Comparison of ENCODE assay signal across 15 cellular contexts in genomic region chr2:20217041-20217970, GRCh38. TPM values are rescaled to one million over a fixed set of nuclear protein-coding genes. Genes with fewer than 3 reads are reported as not detected.
DNase-seq lines count a peak whose midpoint lies in the region; ATAC-seq and TF ChIP-seq lines count a peak whose summit lies in the region.
"Had no signal": no experiment of that assay in that cellular context is flagged by ENCODE, and none has a peak within 500 bp of the region (broad histone marks: within the 10 kb centered on the region; RNA-seq: fewer than 3 reads in every experiment).

No MANE protein-coding gene starts in this region.

- H4K20me1 ChIP-seq in osteoblast (ENCODE audit: insufficient read depth, low read length) = no peaks in the 10 kb centered on the region

- H3K4me2 ChIP-seq in osteoblast (ENCODE audit: insufficient read depth, low read length) = no peak overlapping the region

- H3K36me3 ChIP-seq in Panc1 (ENCODE audit: control insufficient read depth, insufficient read depth, low read length) = no peaks in the 10 kb centered on the region
- H3K36me3 ChIP-seq in osteoblast (ENCODE audit: insufficient read depth, low read length) = no peaks in the 10 kb centered on the region
- H3K36me3 ChIP-seq: cardiac muscle cell had no signal

- H3K9me3 ChIP-seq in Panc1 (ENCODE audit: control insufficient read depth, insufficient read depth, low read depth, low read length) (no peaks in the 10 kb centered on the region), osteoblast (ENCODE audit: low read depth, low read length) (no peaks in the 10 kb centered on the region)

- peak; percentile 10; the same call in 1 of the 2 replicates for ATAC-seq in Panc1
- ATAC-seq in HG02885 (IDR thresholded peaks at IDR 0.05; ENCODE audit: poor library complexity, unreplicated experiment) = no peak
- ATAC-seq in GM21526 (IDR thresholded peaks at IDR 0.05; ENCODE audit: low FRiP score, unreplicated experiment) = no peak
- ATAC-seq: activated CD8-positive, alpha-beta memory T cell treated with anti-CD3 and anti-CD28 coated beads, Interleukin-2, amount 10 ng/mL, durations not matched to agents 7 days and 5 days had no signal

- no peaks in the 10 kb centered on the region for H3K27me3 ChIP-seq in Panc1 (ENCODE audit: control insufficient read depth, insufficient read depth, low read length)
- H3K27me3 ChIP-seq in osteoblast (ENCODE audit: insufficient read depth, low read length) = no peaks in the 10 kb centered on the region

- CTCF ChIA-PET in Panc1 (lab: Charles Lee) = interaction anchor here (0.7 kb wide), 1 partner anchor 28 kb away, joined by 3 read pairs; no protein-coding TSS in a partner anchor

- no TSS peak for BruUV-seq in Panc1 (replicated peaks; lab: Mats Ljungman, UMichigan)

- H3K27ac ChIP-seq in Panc1 (ENCODE audit: low read length) (no peak overlapping the region), epithelial cell of prostate (peak overlapping the region; percentile 99), osteoblast (ENCODE audit: low read depth, low read length) (no peak overlapping the region)
- H3K27ac ChIP-seq: cardiac muscle cell had no signal

- H3K4me1 ChIP-seq in Panc1 (ENCODE audit: control insufficient read depth, insufficient read depth, low read length) = peaks cover 26% of the 10 kb centered on the region
- H3K4me1 ChIP-seq in osteoblast (ENCODE audit: insufficient read depth, low read length) = peaks cover 17% of the 10 kb centered on the region

- intact Hi-C loops in Panc1 (cut with micrococcal nuclease; ENCODE audit: unreplicated experiment) = no loop called here

- TF ChIP-seq CTCF in Panc1 (IDR thresholded peaks at IDR 0.05) (no peak), osteoblast (IDR thresholded peaks at IDR 0.05; ENCODE audit: extremely low read depth, low read depth, low read length) (no peak)

- H3K79me2 ChIP-seq in osteoblast (ENCODE audit: insufficient read depth, low read length) = no peaks in the 10 kb centered on the region

- H3K4me3 ChIP-seq in Panc1 (ENCODE audit: low read depth in 2 of 2, low read length in 2 of 2) (no peak overlapping the region), osteoblast (ENCODE audit: insufficient read depth, low read length) (no peak overlapping the region)
- H3K4me3 ChIP-seq: cardiac muscle cell had no signal

- DNase-seq in Daoy (ENCODE audit: low read depth) (peak; percentile 70), Panc1 (ENCODE audit: low read depth, low spot score) (no peak), epithelial cell of prostate (ENCODE audit: low read depth, low spot score) (peak; percentile 94), osteoblast (ENCODE audit: insufficient read length, low spot score, missing footprints) (peak; percentile 89), germinal center (ENCODE audit: low spot score) (no peak)
- DNase-seq in activated naive CD4-positive, alpha-beta T cell treated with Interleukin-2 at 50 U/mL for 16 hours = no peak
- DNase-seq: activated CD8-positive, alpha-beta memory T cell treated with anti-CD3 and anti-CD28 coated beads, Interleukin-2, amount 10 ng/mL, durations not matched to agents 7 days and 5 days; activated naive CD4-positive, alpha-beta T cell treated with anti-CD3 and anti-CD28 coated beads, Interleukin-2, amount 50 U/mL, for 16 hours; DMS 273 treated with DMSO at 0.1 percent for 48 hours; NCI-H1105; stimulated activated CD4-positive, alpha-beta T cell treated with anti-CD3 and anti-CD28 coated beads, Interleukin-12 subunit alpha, Interleukin-12 subunit beta, amount 100 ng/mL, for 4 hours; substantia nigra had no signal

- H2AFZ ChIP-seq in osteoblast (ENCODE audit: low read length) = no peak overlapping the region

- in situ Hi-C loops in Panc1 (cut with HindIII; ENCODE audit: low pct_unique_long_range_greater_than_20kb, low sequenced_read_pairs) = no loop called here

- POLR2A ChIA-PET in Panc1 (lab: Charles Lee) = no interaction called here

RNA-seq across cellular contexts. Expression of gene SDC1, which starts 7.6 kb away (rescaled TPM):
- total RNA-seq in Daoy (2014; rRNA removed; shearing (Covaris generic)) = 75.2 and 84.6 TPM in 2 replicates
- total RNA-seq in Panc1 (2021; ENCODE audit: unreplicated experiment) = 93.0 TPM
- 74.4 TPM for polyA plus RNA-seq in Panc1 (2012; ENCODE audit: insufficient read length)
- 7.6 and 11.8 TPM in 2 replicates for total RNA-seq in osteoblast

Comparison
In these comparisons a context has a peak if more than half of its experiments do, and no peak if none do; other contexts are left out.
1. DNase-seq: peak in Daoy (single experiment), epithelial cell of prostate (single experiment) and osteoblast (single experiment); none in Panc1 (single experiment), germinal center (single experiment) and activated naive CD4-positive, alpha-beta T cell treated with Interleukin-2 at 50 U/mL for 16 hours (single experiment).